In genomic region chr2:54041135-54041534, GRCh38 we compare ENCODE assay signal across 12 cellular contexts.
DNase-seq lines count a peak whose midpoint lies in the region; ATAC-seq and TF ChIP-seq lines count a peak whose summit lies in the region.
"Had no signal": no experiment of that assay in that cellular context is flagged by ENCODE, and none has a peak within 500 bp of the region (broad histone marks: within the 10 kb centered on the region; RNA-seq: fewer than 3 reads in every experiment).

No MANE protein-coding gene starts in this region.

- H3K4me3 ChIP-seq in esophagus muscularis mucosa, result no peak overlapping the region
- H3K4me3 ChIP-seq in left lung, result no peak overlapping the region

- no peaks in the 10 kb centered on the region for H3K27me3 ChIP-seq in esophagus muscularis mucosa
- H3K27me3 ChIP-seq in left lung, result no peaks in the 10 kb centered on the region

- no peak for TF ChIP-seq EP300 in esophagus muscularis mucosa (IDR thresholded peaks at IDR 0.05)

- TF ChIP-seq CTCF in esophagus muscularis mucosa (IDR thresholded peaks at IDR 0.05) (no peak), left lung (IDR thresholded peaks at IDR 0.05) (no peak), omental fat pad (IDR thresholded peaks at IDR 0.05) (no peak)

- ATAC-seq in central memory CD8-positive, alpha-beta T cell (replicated peaks; ENCODE audit: extremely low read depth, poor library complexity, severe bottlenecking), result peak; percentile 65
- ATAC-seq in left lung (no peak), omental fat pad (ENCODE audit: low FRiP score) (no peak)

- no peaks in the 10 kb centered on the region for H3K4me1 Mint-ChIP-seq in central memory CD8-positive, alpha-beta T cell

- no peak overlapping the region for H3K27ac ChIP-seq in esophagus muscularis mucosa (replicated peaks in 1 of 4)
- no peak overlapping the region for H3K27ac ChIP-seq in left lung

- H3K36me3 ChIP-seq in esophagus muscularis mucosa (peaks cover 0 to 4% (median 0%) of the 10 kb centered on the region in 4 donors), left lung (no peaks in the 10 kb centered on the region)

- no peaks in the 10 kb centered on the region for H3K27me3 Mint-ChIP-seq in central memory CD8-positive, alpha-beta T cell

- peaks cover 0 to 6% (median 0%) of the 10 kb centered on the region in 4 donors for H3K9me3 ChIP-seq in esophagus muscularis mucosa
- H3K9me3 ChIP-seq in left lung, result peaks cover 0 to 12% of the 10 kb centered on the region in 2 donors

- DNase-seq in ELR (ENCODE audit: low read depth) (peak; percentile 42), esophagus muscularis mucosa (ENCODE audit: extremely low spot score) (no peak), NCI-H82 (lab: John Stamatoyannopoulos, UW) (no peak), left lung (no peak), omental fat pad (ENCODE audit: low spot score) (no peak)
- DNase-seq in activated CD8-positive, alpha-beta memory T cell treated with anti-CD3 and anti-CD28 coated beads for 48 hours (ENCODE audit: low read depth in 2 of 3, low spot score in 2 of 3), result peak in 2 of 3 experiments; percentile 48 to 52
- no peak for DNase-seq in central memory CD8-positive, alpha-beta T cell (ENCODE audit: low spot score in 2 of 2)
- DNase-seq in stimulated activated CD4-positive, alpha-beta T cell treated with anti-CD3 and anti-CD28 coated beads, Interleukin-2, amount 100 ng/mL, for 4 hours (ENCODE audit: low read depth), result peak; percentile 12
- DNase-seq: effector memory CD4-positive, alpha-beta T cell; hippocampal formation; NCI-H446; trophoblast cell had no signal

- H3K4me3 Mint-ChIP-seq in central memory CD8-positive, alpha-beta T cell, result no peak overlapping the region

- H3K27ac Mint-ChIP-seq in central memory CD8-positive, alpha-beta T cell (ENCODE audit: low read depth), result no peak overlapping the region

- WGBS in esophagus muscularis mucosa, result 99% methylated on average over 4 of the region's 4 CpGs

- H3K4me1 ChIP-seq in esophagus muscularis mucosa (peaks cover 12 to 20% (median 15%) of the 10 kb centered on the region in 4 donors), left lung (no peaks in the 10 kb centered on the region)

- intact Hi-C loops in esophagus muscularis mucosa (cut with DNase I) (no loop called here), left lung (cut with DNase I) (no loop called here)

- TF ChIP-seq POLR2A in esophagus muscularis mucosa (IDR thresholded peaks at IDR 0.05; ENCODE audit: low read depth), result no peak

- no peaks in the 10 kb centered on the region for H3K9me3 Mint-ChIP-seq in central memory CD8-positive, alpha-beta T cell

- peaks cover 2% of the 10 kb centered on the region for H3K36me3 Mint-ChIP-seq in central memory CD8-positive, alpha-beta T cell (ENCODE audit: insufficient read depth)

Comparison
In these comparisons a context has a peak if more than half of its experiments do, and no peak if none do; other contexts are left out.
1. DNase-seq: peak in ELR (single experiment), activated CD8-positive, alpha-beta memory T cell treated with anti-CD3 and anti-CD28 coated beads for 48 hours (2 of 3) and stimulated activated CD4-positive, alpha-beta T cell treated with anti-CD3 and anti-CD28 coated beads, Interleukin-2, amount 100 ng/mL, for 4 hours (single experiment); none in central memory CD8-positive, alpha-beta T cell (0 of 2), esophagus muscularis mucosa (single experiment), NCI-H82 (single experiment), left lung (0 of 2) and omental fat pad (single experiment).